8 cellular contexts compared by ENCODE assay signal in the genomic region with DNA sequence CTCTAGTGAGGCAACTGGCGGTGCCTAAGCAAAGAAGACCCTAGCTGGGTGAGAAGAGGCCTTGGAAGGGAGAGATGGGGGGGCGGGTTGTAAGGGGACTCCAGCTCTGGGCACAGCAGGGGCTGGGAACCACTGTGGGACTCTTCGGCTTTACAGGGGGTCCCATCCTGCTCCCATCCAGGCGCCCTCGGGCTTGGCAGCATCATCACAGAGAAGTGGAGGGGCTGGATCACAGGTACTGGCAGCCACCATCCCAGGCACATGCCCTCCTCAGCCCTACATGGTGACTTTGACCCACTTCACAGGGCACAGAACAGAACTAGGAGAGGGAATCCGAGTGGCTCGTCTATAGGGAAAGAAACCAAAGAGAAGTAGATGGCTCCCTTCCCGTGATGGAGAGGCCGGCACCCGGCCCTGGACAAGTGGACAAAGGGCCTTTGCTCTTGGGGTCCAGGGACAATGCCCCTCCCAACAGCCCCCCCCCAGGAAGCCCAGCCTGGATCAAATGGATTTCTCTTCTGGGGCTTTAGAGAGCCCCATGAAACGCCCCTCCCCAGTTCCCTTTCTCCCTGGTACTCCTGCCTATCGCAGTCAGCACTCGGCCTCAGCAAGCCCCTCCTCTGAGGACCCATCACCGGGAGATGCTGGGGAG. TPM values are rescaled to one million over a fixed set of nuclear protein-coding genes. Genes with fewer than 3 reads are reported as not detected.
DNase-seq lines count a peak whose midpoint lies in the region; ATAC-seq lines count a peak whose summit lies in the region.

No MANE protein-coding gene starts in this region.

- H3K4me1 ChIP-seq in iPS-18a (ENCODE audit: control insufficient read depth, low read depth, low read length), result peaks cover 11% of the 10 kb centered on the region

- peaks cover 31% of the 10 kb centered on the region for H3K27me3 ChIP-seq in iPS-18a (ENCODE audit: control insufficient read depth, insufficient read depth, low read length)

- H3K4me1 Mint-ChIP-seq in activated CD4-positive, alpha-beta memory T cell treated with anti-CD3 and anti-CD28 coated beads, Interleukin-2, amount 10 ng/mL, durations not matched to agents 7 days and 5 days, result peaks cover 47% of the 10 kb centered on the region
- peaks cover 39 to 57% of the 10 kb centered on the region in 2 donors for H3K4me1 Mint-ChIP-seq in stimulated activated naive B cell treated with anti-CD40 and anti-IgM and Interleukin-4, amounts not matched to agents 10 μg/mL and 1 μg/mL and 100 μg/mL, for 72 hours

- peak overlapping the region; percentile 0 for H3K9ac ChIP-seq in iPS-18a (ENCODE audit: low read length)

- peaks cover 15% of the 10 kb centered on the region for H3K36me3 Mint-ChIP-seq in activated CD4-positive, alpha-beta memory T cell treated with anti-CD3 and anti-CD28 coated beads, Interleukin-2, amount 10 ng/mL, durations not matched to agents 7 days and 5 days (ENCODE audit: low read depth)
- H3K36me3 Mint-ChIP-seq in stimulated activated naive B cell treated with anti-CD40 and anti-IgM and Interleukin-4, amounts not matched to agents 10 μg/mL and 1 μg/mL and 100 μg/mL, for 72 hours, result peaks cover 8 to 12% of the 10 kb centered on the region in 2 donors

- POLR2A ChIA-PET in activated CD4-positive, alpha-beta memory T cell treated with anti-CD3 and anti-CD28 coated beads, Interleukin-2, amount 10 ng/mL, durations not matched to agents 7 days and 5 days (lab: Charles Lee), result interaction anchor here (0.7 to 4.0 kb wide), 16 partner anchors 10 to 93 kb away, joined by 3 to 132 read pairs (median 4); a partner anchor contains a TSS

- CTCF ChIA-PET in activated CD4-positive, alpha-beta memory T cell treated with anti-CD3 and anti-CD28 coated beads, Interleukin-2, amount 10 ng/mL, durations not matched to agents 7 days and 5 days (lab: Charles Lee), result interaction anchor here (0.8 to 2.2 kb wide), 11 partner anchors 10 to 127 kb away, joined by 3 to 23 read pairs (median 6); a partner anchor contains a TSS

- no peaks in the 10 kb centered on the region for H3K9me3 ChIP-seq in iPS-18a (ENCODE audit: control insufficient read depth, low read depth, low read length)

- H3K9me3 Mint-ChIP-seq in activated CD4-positive, alpha-beta memory T cell treated with anti-CD3 and anti-CD28 coated beads, Interleukin-2, amount 10 ng/mL, durations not matched to agents 7 days and 5 days, result no peaks in the 10 kb centered on the region
- no peaks in the 10 kb centered on the region for H3K9me3 Mint-ChIP-seq in stimulated activated naive B cell treated with anti-CD40 and anti-IgM and Interleukin-4, amounts not matched to agents 10 μg/mL and 1 μg/mL and 100 μg/mL, for 72 hours

- H3K27ac ChIP-seq in iPS-18a (ENCODE audit: low read length), result no peak overlapping the region

- no peaks in the 10 kb centered on the region for H3K36me3 ChIP-seq in iPS-18a (ENCODE audit: control insufficient read depth, low read depth, low read length)

- peak overlapping the region; percentile 83 for H3K4me3 Mint-ChIP-seq in activated CD4-positive, alpha-beta memory T cell treated with anti-CD3 and anti-CD28 coated beads, Interleukin-2, amount 10 ng/mL, durations not matched to agents 7 days and 5 days
- H3K4me3 Mint-ChIP-seq in stimulated activated naive B cell treated with anti-CD40 and anti-IgM and Interleukin-4, amounts not matched to agents 10 μg/mL and 1 μg/mL and 100 μg/mL, for 72 hours, result peak overlapping the region; percentile 87 to 91

- DNase-seq in DMS 273 (lab: John Stamatoyannopoulos, UW; ENCODE audit: unreplicated experiment), result peak; percentile 42
- no peak for DNase-seq in DMS 273 treated with DMSO at 0.1 percent for 48 hours (lab: John Stamatoyannopoulos, UW)
- DNase-seq in activated CD4-positive, alpha-beta memory T cell treated with anti-CD3 and anti-CD28 coated beads, Interleukin-2, amount 10 ng/mL, durations not matched to agents 7 days and 5 days, result no peak
- no peak for DNase-seq in stimulated activated naive B cell treated with anti-CD40 and anti-IgM and Interleukin-4, amounts not matched to agents 10 μg/mL and 1 μg/mL and 100 μg/mL, for 72 hours
- DNase-seq in SHP77 treated with DMSO at 0.1 percent for 48 hours (lab: John Stamatoyannopoulos, UW), result no peak

- peak overlapping the region; percentile 69 for H3K4me3 ChIP-seq in iPS-18a (ENCODE audit: low read length)

- peak overlapping the region; percentile 88 for H3K27ac Mint-ChIP-seq in activated CD4-positive, alpha-beta memory T cell treated with anti-CD3 and anti-CD28 coated beads, Interleukin-2, amount 10 ng/mL, durations not matched to agents 7 days and 5 days
- H3K27ac Mint-ChIP-seq in stimulated activated naive B cell treated with anti-CD40 and anti-IgM and Interleukin-4, amounts not matched to agents 10 μg/mL and 1 μg/mL and 100 μg/mL, for 72 hours, result peak overlapping the region; percentile 90

- no peaks in the 10 kb centered on the region for H3K27me3 Mint-ChIP-seq in activated CD4-positive, alpha-beta memory T cell treated with anti-CD3 and anti-CD28 coated beads, Interleukin-2, amount 10 ng/mL, durations not matched to agents 7 days and 5 days
- H3K27me3 Mint-ChIP-seq in stimulated activated naive B cell treated with anti-CD40 and anti-IgM and Interleukin-4, amounts not matched to agents 10 μg/mL and 1 μg/mL and 100 μg/mL, for 72 hours, result no peaks in the 10 kb centered on the region

- no peak for ATAC-seq in stimulated activated naive B cell treated with anti-CD40 and anti-IgM and Interleukin-4, amounts not matched to agents 10 μg/mL and 1 μg/mL and 100 μg/mL, for 72 hours (replicated peaks)
- no peak for ATAC-seq in GM18502 (IDR thresholded peaks at IDR 0.05; ENCODE audit: poor library complexity, unreplicated experiment)
- no peak for ATAC-seq in GM19467 (IDR thresholded peaks at IDR 0.05; ENCODE audit: unreplicated experiment)

RNA-seq across cellular contexts. Expression of a gene that starts 54.0 kb away (rescaled TPM):
- total RNA-seq in activated CD4-positive, alpha-beta memory T cell treated with anti-CD3 and anti-CD28 coated beads, Interleukin-2, amount 10 ng/mL, durations not matched to agents 7 days and 5 days, result 10 to 100 TPM; 85.3 to 87.9 TPM
